In the genomic region with DNA sequence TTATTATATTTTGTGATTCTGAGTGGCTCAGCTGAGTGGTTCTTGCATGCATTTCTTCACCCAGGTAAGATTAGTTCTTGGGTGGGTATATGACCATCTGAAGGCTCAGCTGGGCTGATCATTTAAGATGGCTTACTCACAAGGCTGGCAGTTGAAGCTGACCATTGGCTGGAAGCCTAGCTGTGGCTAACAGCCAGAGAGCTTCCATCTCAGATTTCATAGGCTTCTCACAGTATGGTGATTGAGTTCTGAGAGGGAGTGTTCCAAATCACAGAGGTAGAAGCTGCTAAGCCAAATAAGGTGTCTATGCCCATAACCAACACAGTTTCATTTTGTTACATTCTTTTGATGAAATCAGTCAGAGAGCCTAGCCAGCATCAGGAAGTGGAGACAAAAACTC, we compare ENCODE assay signal across 14 cellular contexts.
DNase-seq lines count a peak whose midpoint lies in the region; ATAC-seq and TF ChIP-seq lines count a peak whose summit lies in the region.
"Had no signal": no experiment of that assay in that cellular context is flagged by ENCODE, and none has a peak within 500 bp of the region (broad histone marks: within the 10 kb centered on the region; RNA-seq: fewer than 3 reads in every experiment).

No MANE protein-coding gene starts in this region.

- H2AFZ ChIP-seq in neural progenitor cell (replicated peaks) = peak overlapping the region; percentile 38

- H3F3A ChIP-seq in neural progenitor cell (ENCODE audit: low read depth) = no peaks in the 10 kb centered on the region

- H3K4me1 Mint-ChIP-seq in neural progenitor cell = peaks cover 2% of the 10 kb centered on the region
- no peaks in the 10 kb centered on the region for H3K4me1 Mint-ChIP-seq in activated CD8-positive, alpha-beta T cell treated with anti-CD3 and anti-CD28 coated beads, Interleukin-2, amount 10 ng/mL, durations not matched to agents 7 days and 5 days (ENCODE audit: low read depth)
- H3K4me1 Mint-ChIP-seq: CD4-positive, alpha-beta memory T cell; IgD-negative memory B cell had no signal

- peaks cover 5% of the 10 kb centered on the region for H3K4me1 ChIP-seq in neural progenitor cell

- H3K9ac ChIP-seq in neural progenitor cell = no peak overlapping the region

- peaks cover 8% of the 10 kb centered on the region for H3K9me3 Mint-ChIP-seq in neural progenitor cell
- no peaks in the 10 kb centered on the region for H3K9me3 Mint-ChIP-seq in activated CD8-positive, alpha-beta T cell treated with anti-CD3 and anti-CD28 coated beads, Interleukin-2, amount 10 ng/mL, durations not matched to agents 7 days and 5 days (ENCODE audit: insufficient read depth)

- no peak overlapping the region for H3K4me3 Mint-ChIP-seq in neural progenitor cell
- no peak overlapping the region for H3K4me3 Mint-ChIP-seq in activated CD8-positive, alpha-beta T cell treated with anti-CD3 and anti-CD28 coated beads, Interleukin-2, amount 10 ng/mL, durations not matched to agents 7 days and 5 days
- H3K4me3 Mint-ChIP-seq: activated naive CD8-positive, alpha-beta T cell; CD4-positive, alpha-beta memory T cell; IgD-negative memory B cell had no signal

- no peak for TF ChIP-seq CTCF in neural progenitor cell (IDR thresholded peaks at IDR 0.05)

- no peak overlapping the region for H3K4me2 ChIP-seq in neural progenitor cell

- peak; percentile 22 for DNase-seq in HEK293T (ENCODE audit: extremely low spot score)
- DNase-seq in NCI-H2171 (lab: John Stamatoyannopoulos, UW) = peak; percentile 26
- DNase-seq in SW480 (ENCODE audit: low spot score) = peak; percentile 10
- peak; percentile 34 for DNase-seq in neural progenitor cell (ENCODE audit: low spot score)
- no peak for DNase-seq in HK-2 (ENCODE audit: unreplicated experiment)
- DNase-seq in foreskin melanocyte = no peak
- DNase-seq in activated CD8-positive, alpha-beta T cell treated with anti-CD3 and anti-CD28 coated beads, Interleukin-2, amount 10 ng/mL, durations not matched to agents 7 days and 5 days = no peak
- DNase-seq: CD4-positive, alpha-beta memory T cell; HCEC 1CT had no signal

- no peak overlapping the region for H3K4me3 ChIP-seq in neural progenitor cell
- H3K4me3 ChIP-seq: coronary artery, thoracic aorta had no signal

- H4K20me1 ChIP-seq in neural progenitor cell (ENCODE audit: low read depth) = no peaks in the 10 kb centered on the region

- no peaks in the 10 kb centered on the region for H3K79me2 ChIP-seq in neural progenitor cell (ENCODE audit: low read depth)

- no peaks in the 10 kb centered on the region for H3K36me3 Mint-ChIP-seq in neural progenitor cell
- H3K36me3 Mint-ChIP-seq in activated CD8-positive, alpha-beta T cell treated with anti-CD3 and anti-CD28 coated beads, Interleukin-2, amount 10 ng/mL, durations not matched to agents 7 days and 5 days (ENCODE audit: low read depth) = no peaks in the 10 kb centered on the region
- H3K36me3 Mint-ChIP-seq: activated naive CD8-positive, alpha-beta T cell; CD4-positive, alpha-beta memory T cell; IgD-negative memory B cell had no signal

- CTCF ChIA-PET in HEK293T (lab: Yijun Ruan, JAX) = no interaction called here
- CTCF ChIA-PET in activated CD8-positive, alpha-beta T cell treated with anti-CD3 and anti-CD28 coated beads, Interleukin-2, amount 10 ng/mL, durations not matched to agents 7 days and 5 days (lab: Charles Lee) = no interaction called here

- peaks cover 4% of the 10 kb centered on the region for H3K9me3 ChIP-seq in neural progenitor cell (ENCODE audit: low read depth)
- H3K9me3 ChIP-seq: thoracic aorta had no signal

- no peak overlapping the region for H3K27ac ChIP-seq in neural progenitor cell
- H3K27ac ChIP-seq: coronary artery, thoracic aorta had no signal

- POLR2A ChIA-PET in HEK293T (lab: Yijun Ruan, JAX) = no interaction called here
- POLR2A ChIA-PET in activated CD8-positive, alpha-beta T cell treated with anti-CD3 and anti-CD28 coated beads, Interleukin-2, amount 10 ng/mL, durations not matched to agents 7 days and 5 days (lab: Charles Lee) = no interaction called here

- H3K27me3 ChIP-seq in neural progenitor cell = no peaks in the 10 kb centered on the region

- H3K27ac Mint-ChIP-seq in neural progenitor cell = no peak overlapping the region
- no peak overlapping the region for H3K27ac Mint-ChIP-seq in activated CD8-positive, alpha-beta T cell treated with anti-CD3 and anti-CD28 coated beads, Interleukin-2, amount 10 ng/mL, durations not matched to agents 7 days and 5 days
- H3K27ac Mint-ChIP-seq: activated naive CD8-positive, alpha-beta T cell; CD4-positive, alpha-beta memory T cell; IgD-negative memory B cell had no signal

- no peaks in the 10 kb centered on the region for H3K36me3 ChIP-seq in neural progenitor cell
- H3K36me3 ChIP-seq: thoracic aorta had no signal

- no peak for ATAC-seq in GM18519 (IDR thresholded peaks at IDR 0.05; ENCODE audit: low FRiP score, unreplicated experiment)
- no peak for ATAC-seq in activated CD8-positive, alpha-beta T cell treated with anti-CD3 and anti-CD28 coated beads, Interleukin-2, amount 10 ng/mL, durations not matched to agents 7 days and 5 days

- peaks cover 2% of the 10 kb centered on the region for H3K27me3 Mint-ChIP-seq in neural progenitor cell (ENCODE audit: insufficient read depth, low read depth)
- no peaks in the 10 kb centered on the region for H3K27me3 Mint-ChIP-seq in activated CD8-positive, alpha-beta T cell treated with anti-CD3 and anti-CD28 coated beads, Interleukin-2, amount 10 ng/mL, durations not matched to agents 7 days and 5 days (ENCODE audit: low read depth)
- H3K27me3 Mint-ChIP-seq: activated naive CD8-positive, alpha-beta T cell; CD4-positive, alpha-beta memory T cell; IgD-negative memory B cell had no signal

TF ChIP-seq in HEK293T, 16 proteins besides CTCF, POLR2A, EP300 and RAD21:
- no peak for TF ChIP-seq CTBP1 (IDR thresholded peaks at IDR 0.05; ENCODE audit: borderline replicate concordance)
- no peak for TF ChIP-seq ARNT (IDR thresholded peaks at IDR 0.05)
- no peak for TF ChIP-seq FOXK2 (IDR thresholded peaks at IDR 0.05)
- no peak for TF ChIP-seq HDGF (IDR thresholded peaks at IDR 0.05; ENCODE audit: borderline replicate concordance)
- TF ChIP-seq ZNF384 (IDR thresholded peaks at IDR 0.05) = no peak
- TF ChIP-seq PKNOX1 (IDR thresholded peaks at IDR 0.05) = no peak
- no peak for TF ChIP-seq FOXM1 (IDR thresholded peaks at IDR 0.05; ENCODE audit: borderline replicate concordance)
- TF ChIP-seq L3MBTL2 (conservative IDR thresholded peaks at IDR 0.05) = no peak
- TF ChIP-seq LEF1 (IDR thresholded peaks at IDR 0.05; ENCODE audit: borderline replicate concordance) = no peak
- no peak for TF ChIP-seq ELF4 (IDR thresholded peaks at IDR 0.05)
- no peak for TF ChIP-seq SP1 (IDR thresholded peaks at IDR 0.05)
- no peak for TF ChIP-seq FOXA1 (IDR thresholded peaks at IDR 0.05)
- no peak for TF ChIP-seq SUZ12 (IDR thresholded peaks at IDR 0.05)
- no peak for TF ChIP-seq TARDBP (IDR thresholded peaks at IDR 0.05)
- TF ChIP-seq NFRKB (IDR thresholded peaks at IDR 0.05) = no peak
- no peak for TF ChIP-seq BHLHE40 (IDR thresholded peaks at IDR 0.05; ENCODE audit: borderline replicate concordance)

Comparison
In these comparisons a context has a peak if more than half of its experiments do, and no peak if none do; other contexts are left out.
1. DNase-seq: peak in HEK293T (single experiment), NCI-H2171 (single experiment), SW480 (single experiment) and neural progenitor cell (single experiment); none in HK-2 (single experiment), foreskin melanocyte (single experiment) and activated CD8-positive, alpha-beta T cell treated with anti-CD3 and anti-CD28 coated beads, Interleukin-2, amount 10 ng/mL, durations not matched to agents 7 days and 5 days (single experiment).